1 cellular context compared by ENCODE assay signal in genomic region chr12:132405742-132406251, GRCh38.
TF ChIP-seq lines count a peak whose summit lies in the region.

No MANE protein-coding gene starts in this region.

TF ChIP-seq in HepG2, 621 proteins besides CTCF, POLR2A, EP300 and RAD21:
- TF ChIP-seq ZNF687 (CRISPR knock-in tag; IDR thresholded peaks at IDR 0.05) (no peak), PRDM15 (CRISPR knock-in tag; IDR thresholded peaks at IDR 0.05) (no peak), KLF9 (CRISPR knock-in tag; IDR thresholded peaks at IDR 0.05; ENCODE audit: low read depth) (no peak), CEBPZ (IDR thresholded peaks at IDR 0.05; ENCODE audit: low read length) (no peak), TFDP2 (CRISPR knock-in tag; IDR thresholded peaks at IDR 0.05) (no peak), NR2C2 (CRISPR knock-in tag; IDR thresholded peaks at IDR 0.05; ENCODE audit: borderline replicate concordance) (no peak), EZH2 (conservative IDR thresholded peaks at IDR 0.05; ENCODE audit: low read depth, low read length) (no peak), ZSCAN20 (CRISPR knock-in tag; IDR thresholded peaks at IDR 0.05; ENCODE audit: borderline replicate concordance) (no peak), BHLHE40 (IDR thresholded peaks at IDR 0.05; ENCODE audit: low read length) (no peak), ZSCAN12 (CRISPR knock-in tag; IDR thresholded peaks at IDR 0.05) (no peak), SKIL (CRISPR knock-in tag; IDR thresholded peaks at IDR 0.05; ENCODE audit: borderline replicate concordance) (no peak), ZNF790 (CRISPR knock-in tag; IDR thresholded peaks at IDR 0.05; ENCODE audit: borderline replicate concordance) (no peak), KDM6A (CRISPR knock-in tag; IDR thresholded peaks at IDR 0.05; ENCODE audit: low read depth) (no peak), FOXC1 (CRISPR knock-in tag; IDR thresholded peaks at IDR 0.05; ENCODE audit: borderline replicate concordance) (no peak), IKZF1 (IDR thresholded peaks at IDR 0.05) (no peak), NFE2 (CRISPR knock-in tag; IDR thresholded peaks at IDR 0.05) (no peak), ZNF607 (CRISPR knock-in tag; IDR thresholded peaks at IDR 0.05; ENCODE audit: borderline replicate concordance) (no peak)
